In the genomic region with DNA sequence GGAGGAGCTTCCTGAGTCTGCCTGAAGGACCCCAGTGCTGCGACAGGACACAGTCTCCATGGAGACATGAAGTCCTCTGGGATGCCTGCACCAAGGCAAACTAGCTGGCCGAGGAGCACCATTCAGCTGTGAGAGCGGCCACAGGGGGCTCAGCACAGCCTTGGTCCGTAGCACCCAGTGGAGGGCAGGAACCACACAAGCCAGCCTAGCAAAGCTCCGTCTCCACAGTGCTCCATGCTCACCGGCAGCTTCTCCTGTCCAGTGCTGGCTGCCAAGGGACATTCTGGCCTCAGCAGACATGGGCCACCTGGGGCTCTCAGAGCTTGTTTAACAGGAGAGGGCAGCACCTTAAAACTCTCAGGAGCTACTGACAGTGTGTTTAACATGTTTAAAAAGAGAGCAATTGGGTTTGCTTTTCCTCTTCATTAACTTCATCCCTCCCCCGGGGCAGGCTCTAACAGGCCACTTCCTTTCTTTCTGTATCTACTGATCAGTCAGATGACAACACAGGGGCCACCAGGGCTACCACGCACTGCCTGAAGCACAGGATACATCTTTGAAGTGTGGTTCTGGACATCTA, we compare ENCODE assay signal across 8 cellular contexts. TPM values are rescaled to one million over a fixed set of nuclear protein-coding genes. Genes with fewer than 3 reads are reported as not detected.
DNase-seq lines count a peak whose midpoint lies in the region; ATAC-seq, FAIRE-seq and TF ChIP-seq lines count a peak whose summit lies in the region.

No MANE protein-coding gene starts in this region.

- TF ChIP-seq CTCF in SK-N-SH (IDR thresholded peaks at IDR 0.05) (no peak), uterus (IDR thresholded peaks at IDR 0.05) (no peak)

- peak overlapping the region in 1 of 2 experiments; percentile 78; a peak in 2 of 4 replicates for H3K27ac ChIP-seq in SK-N-SH (ENCODE audit: low read depth in 2 of 2, low read length in 1 of 2)
- H3K27ac ChIP-seq in uterus = no peak overlapping the region

- H3K9ac ChIP-seq in SK-N-SH = no peak overlapping the region

- no peaks in the 10 kb centered on the region for H3K9me2 ChIP-seq in SK-N-SH

- CTCF ChIA-PET in SK-N-SH (lab: Yijun Ruan, JAX) = interaction anchor here (0.7 to 7.1 kb wide), 8 partner anchors 8 to 203 kb away, joined by 3 to 52 read pairs (median 4); no protein-coding TSS in a partner anchor

- H2AFZ ChIP-seq in SK-N-SH (ENCODE audit: low read depth) = no peak overlapping the region

- 39% methylated on average over 2 of the region's 8 CpGs for WGBS in SK-N-SH (ENCODE audit: low lambda C conversion rate)

- no peak overlapping the region for H3K4me2 ChIP-seq in SK-N-SH

- POLR2A ChIA-PET in SK-N-SH (lab: Yijun Ruan, JAX) = interaction anchor here (0.9 to 1.0 kb wide), 2 partner anchors 9 to 12 kb away, joined by 3 read pairs; no protein-coding TSS in a partner anchor

- H4K20me1 ChIP-seq in SK-N-SH (ENCODE audit: insufficient read depth) = no peaks in the 10 kb centered on the region

- no peaks in the 10 kb centered on the region for H3F3A ChIP-seq in SK-N-SH (replicated peaks; ENCODE audit: insufficient read depth)

- H3K79me2 ChIP-seq in SK-N-SH (ENCODE audit: insufficient read depth) = no peaks in the 10 kb centered on the region

- TF ChIP-seq POLR2A in uterus (IDR thresholded peaks at IDR 0.05) = no peak

- intact Hi-C loops in uterus (cut with DNase I; ENCODE audit: low total_unique reads) = no loop called here

- H3K4me1 ChIP-seq in SK-N-SH (ENCODE audit: control insufficient read depth in 1 of 2, insufficient read depth in 2 of 2, low read depth in 1 of 2, low read length in 1 of 2) (peaks cover 0 to 16% of the 10 kb centered on the region in 2 experiments; a peak in 1 of 4 replicates), uterus (no peaks in the 10 kb centered on the region)

- peak; percentile 71 for ATAC-seq in HG02981 (IDR thresholded peaks at IDR 0.05; ENCODE audit: unreplicated experiment)

- peak; percentile 52 for TF ChIP-seq RAD21 in SK-N-SH (IDR thresholded peaks at IDR 0.05; ENCODE audit: low read length)

- H3K27me3 ChIP-seq in SK-N-SH (ENCODE audit: insufficient read depth) (no peaks in the 10 kb centered on the region), uterus (no peaks in the 10 kb centered on the region)

- TF ChIP-seq EP300 in SK-N-SH (IDR thresholded peaks at IDR 0.05; ENCODE audit: borderline replicate concordance in 1 of 2, low read depth in 1 of 2, low read length in 1 of 2) = peak in 1 of 2 experiments; percentile 81; a peak in 1 of 4 replicates

- H3K36me3 ChIP-seq in SK-N-SH (replicated peaks in 1 of 2; ENCODE audit: control insufficient read depth in 1 of 2, insufficient read depth in 2 of 2, low read length in 1 of 2) = no peaks in the 10 kb centered on the region
- H3K36me3 ChIP-seq in uterus = no peaks in the 10 kb centered on the region

- no peaks in the 10 kb centered on the region for H3K9me3 ChIP-seq in SK-N-SH
- no peaks in the 10 kb centered on the region for H3K9me3 ChIP-seq in uterus

- peak; percentile 23 for DNase-seq in activated naive CD4-positive, alpha-beta T cell treated with Interleukin-2 at 50 U/mL for 16 hours
- no peak for DNase-seq in activated naive CD4-positive, alpha-beta T cell (lab: John Stamatoyannopoulos, UW)
- peak; percentile 85 for DNase-seq in SK-N-SH
- no peak for DNase-seq in NCI-H2227 (lab: John Stamatoyannopoulos, UW; ENCODE audit: unreplicated experiment)
- DNase-seq in HCEC 1CT = no peak
- no peak for DNase-seq in uterus

- H3K4me3 ChIP-seq in SK-N-SH (ENCODE audit: low read depth in 2 of 2, low read length in 1 of 2) (no peak overlapping the region), uterus (no peak overlapping the region)

- FAIRE-seq in islet of Langerhans (lab: Jason Lieb, UNC) = peak; percentile 43

TF ChIP-seq in SK-N-SH, 30 proteins besides CTCF, POLR2A, EP300 and RAD21:
- no peak for TF ChIP-seq EZH2phosphoT487 (IDR thresholded peaks at IDR 0.05; ENCODE audit: borderline replicate concordance, low read depth)
- peak; percentile 23; the same call in 1 of the 2 replicates for TF ChIP-seq SMC3 (IDR thresholded peaks at IDR 0.05; ENCODE audit: low read depth, low read length)
- no peak for TF ChIP-seq USF2 (IDR thresholded peaks at IDR 0.05; ENCODE audit: borderline replicate concordance, low read depth, low read length)
- TF ChIP-seq ELF1 (IDR thresholded peaks at IDR 0.05) = no peak
- TF ChIP-seq SIN3A (IDR thresholded peaks at IDR 0.05; ENCODE audit: borderline replicate concordance, low read depth, low read length) = no peak
- TF ChIP-seq TEAD4 (IDR thresholded peaks at IDR 0.05; ENCODE audit: borderline replicate concordance, insufficient read depth) = no peak
- TF ChIP-seq CHD2 (IDR thresholded peaks at IDR 0.05; ENCODE audit: low read length, partially characterized antibody) = peak; percentile 62
- TF ChIP-seq NRF1 (IDR thresholded peaks at IDR 0.05; ENCODE audit: low read depth, low read length) = no peak
- peak; percentile 77 for TF ChIP-seq RCOR1 (IDR thresholded peaks at IDR 0.05; ENCODE audit: low read length)
- TF ChIP-seq, protein P1, sequence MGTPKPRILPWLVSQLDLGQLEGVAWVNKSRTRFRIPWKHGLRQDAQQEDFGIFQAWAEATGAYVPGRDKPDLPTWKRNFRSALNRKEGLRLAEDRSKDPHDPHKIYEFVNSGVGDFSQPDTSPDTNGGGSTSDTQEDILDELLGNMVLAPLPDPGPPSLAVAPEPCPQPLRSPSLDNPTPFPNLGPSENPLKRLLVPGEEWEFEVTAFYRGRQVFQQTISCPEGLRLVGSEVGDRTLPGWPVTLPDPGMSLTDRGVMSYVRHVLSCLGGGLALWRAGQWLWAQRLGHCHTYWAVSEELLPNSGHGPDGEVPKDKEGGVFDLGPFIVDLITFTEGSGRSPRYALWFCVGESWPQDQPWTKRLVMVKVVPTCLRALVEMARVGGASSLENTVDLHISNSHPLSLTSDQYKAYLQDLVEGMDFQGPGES (IDR thresholded peaks at IDR 0.05; ENCODE audit: low read depth, low read length) = no peak
- TF ChIP-seq GATA2 (CRISPR knock-in tag; IDR thresholded peaks at IDR 0.05) = peak; percentile 83
- no peak for TF ChIP-seq PBX3 (IDR thresholded peaks at IDR 0.05)
- TF ChIP-seq RFX5 (IDR thresholded peaks at IDR 0.05; ENCODE audit: low read length) = no peak
- peak; percentile 49; the same call in 1 of the 2 replicates for TF ChIP-seq FOXJ3 (CRISPR knock-in tag; IDR thresholded peaks at IDR 0.05)
- TF ChIP-seq MXI1 (IDR thresholded peaks at IDR 0.05; ENCODE audit: low read depth, low read length) = peak; percentile 40; the same call in 1 of the 2 replicates
- TF ChIP-seq, protein P2, sequence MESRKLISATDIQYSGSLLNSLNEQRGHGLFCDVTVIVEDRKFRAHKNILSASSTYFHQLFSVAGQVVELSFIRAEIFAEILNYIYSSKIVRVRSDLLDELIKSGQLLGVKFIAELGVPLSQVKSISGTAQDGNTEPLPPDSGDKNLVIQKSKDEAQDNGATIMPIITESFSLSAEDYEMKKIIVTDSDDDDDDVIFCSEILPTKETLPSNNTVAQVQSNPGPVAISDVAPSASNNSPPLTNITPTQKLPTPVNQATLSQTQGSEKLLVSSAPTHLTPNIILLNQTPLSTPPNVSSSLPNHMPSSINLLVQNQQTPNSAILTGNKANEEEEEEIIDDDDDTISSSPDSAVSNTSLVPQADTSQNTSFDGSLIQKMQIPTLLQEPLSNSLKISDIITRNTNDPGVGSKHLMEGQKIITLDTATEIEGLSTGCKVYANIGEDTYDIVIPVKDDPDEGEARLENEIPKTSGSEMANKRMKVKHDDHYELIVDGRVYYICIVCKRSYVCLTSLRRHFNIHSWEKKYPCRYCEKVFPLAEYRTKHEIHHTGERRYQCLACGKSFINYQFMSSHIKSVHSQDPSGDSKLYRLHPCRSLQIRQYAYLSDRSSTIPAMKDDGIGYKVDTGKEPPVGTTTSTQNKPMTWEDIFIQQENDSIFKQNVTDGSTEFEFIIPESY (IDR thresholded peaks at IDR 0.05; ENCODE audit: borderline replicate concordance, low read depth) = no peak
- no peak for TF ChIP-seq USF1 (IDR thresholded peaks at IDR 0.05; ENCODE audit: borderline replicate concordance, low read depth)

RNA-seq across cellular contexts. Expression of gene SECISBP2, which starts 57.0 kb away (rescaled TPM):
- polyA plus RNA-seq in SK-N-SH (2012; rRNA removed) = 21.2 and 28.4 TPM in 2 replicates
- polyA plus RNA-seq in SK-N-SH (2012; cell fraction: cytosol; rRNA removed) = 20.7 and 21.4 TPM in 2 replicates
- polyA plus RNA-seq in SK-N-SH (2012; cell fraction: nucleus; rRNA removed) = 54.8 and 77.7 TPM in 2 replicates
- total RNA-seq in uterus = 10 to 100 TPM; 41.8 to 76.0 (median 59.8) TPM

Comparison
In these comparisons a context has a peak if more than half of its experiments do, and no peak if none do; other contexts are left out.
1. DNase-seq: peak in activated naive CD4-positive, alpha-beta T cell treated with Interleukin-2 at 50 U/mL for 16 hours (single experiment) and SK-N-SH (single experiment); none in activated naive CD4-positive, alpha-beta T cell (0 of 4), NCI-H2227 (single experiment), HCEC 1CT (single experiment) and uterus (0 of 2).